21 cellular contexts compared by ENCODE assay signal in genomic region chr14:104512771-104513640, GRCh38.
DNase-seq lines count a peak whose midpoint lies in the region; ATAC-seq and TF ChIP-seq lines count a peak whose summit lies in the region.
"Had no signal": no experiment of that assay in that cellular context is flagged by ENCODE, and none has a peak within 500 bp of the region (broad histone marks: within the 10 kb centered on the region; RNA-seq: fewer than 3 reads in every experiment).

No MANE protein-coding gene starts in this region.

- WGBS in H9 (ENCODE audit: extremely low coverage, insufficient read length, low lambda C conversion rate): no CpG with 5 or more reads among the region's 35 CpGs

- no peak overlapping the region for H2BK5ac ChIP-seq in H9 (ENCODE audit: insufficient read length, low read length)

- no peak for TF ChIP-seq CTCF in H9 (conservative IDR thresholded peaks at IDR 0.05)
- TF ChIP-seq CTCF in brain (conservative IDR thresholded peaks at IDR 0.05): no peak
- TF ChIP-seq CTCF in neural progenitor cell (IDR thresholded peaks at IDR 0.05): no peak

- no peak overlapping the region for H3K27ac ChIP-seq in BLaER1 treated with 17β-estradiol and CSF1 and Interleukin-3, amounts not matched to agents 10 nM and 100 nM
- H3K27ac ChIP-seq in H9 (ENCODE audit: insufficient read length, low read depth, low read length) (no peak overlapping the region), neural progenitor cell (no peak overlapping the region)
- H3K27ac ChIP-seq: GM23248 had no signal

- no peak overlapping the region for H3K18ac ChIP-seq in H9 (ENCODE audit: insufficient read length, low read depth, low read length)

- H4K5ac ChIP-seq in H9 (ENCODE audit: insufficient read length, low read depth, low read length): no peak overlapping the region

- H3K27me3 Mint-ChIP-seq in H9 (ENCODE audit: low read depth) (peaks cover 10% of the 10 kb centered on the region), brain (peaks cover 19% of the 10 kb centered on the region), neural progenitor cell (ENCODE audit: insufficient read depth, low read depth) (peaks cover 14% of the 10 kb centered on the region)

- H2AK5ac ChIP-seq in H9 (ENCODE audit: insufficient read length, low read length): no peak overlapping the region

- H2BK120ac ChIP-seq in H9 (ENCODE audit: low read depth, low read length, poor library complexity, severe bottlenecking): no peak overlapping the region

- H3K27me3 ChIP-seq in BLaER1 treated with 17β-estradiol and CSF1 and Interleukin-3, amounts not matched to agents 10 nM and 100 nM: peaks cover 0 to 27% (median 9%) of the 10 kb centered on the region in 11 experiments; a peak in 13 of 22 replicates
- no peaks in the 10 kb centered on the region for H3K27me3 ChIP-seq in H9 (ENCODE audit: insufficient read depth, low read length)
- H3K27me3 ChIP-seq in neural progenitor cell: no peaks in the 10 kb centered on the region

- no peak overlapping the region for H4K91ac ChIP-seq in H9 (ENCODE audit: insufficient read length, low read depth, low read length)

- H3K4me1 Mint-ChIP-seq in H9 (no peaks in the 10 kb centered on the region), brain (peaks cover 10% of the 10 kb centered on the region), neural progenitor cell (no peaks in the 10 kb centered on the region)

- no peak overlapping the region for H4K8ac ChIP-seq in H9 (replicated peaks; ENCODE audit: insufficient read length, low read depth, low read length)

- H3K27ac Mint-ChIP-seq in H9 (peak overlapping the region in 1 of 3 experiments; percentile 93; a peak in 1 of 7 replicates), brain (peak overlapping the region in 3 of 5 experiments; percentile 18 to 93 (median 83)), neural progenitor cell (peak overlapping the region; percentile 53)
- H3K27ac Mint-ChIP-seq: CD4-positive, alpha-beta memory T cell had no signal

- H3K14ac ChIP-seq in H9 (ENCODE audit: insufficient read depth, low read length): no peak overlapping the region; the same call in 1 of the 2 replicates

- H3F3A ChIP-seq in neural progenitor cell (ENCODE audit: low read depth): no peaks in the 10 kb centered on the region

- no peak overlapping the region for H3K56ac ChIP-seq in H9 (ENCODE audit: insufficient read length, low read depth, low read length)

- no peak overlapping the region for H2BK12ac ChIP-seq in H9 (ENCODE audit: insufficient read length, low read depth, low read length)

- no peaks in the 10 kb centered on the region; a peak in 1 of 22 replicates for H4K20me1 ChIP-seq in BLaER1 treated with 17β-estradiol and CSF1 and Interleukin-3, amounts not matched to agents 10 nM and 100 nM
- H4K20me1 ChIP-seq in H9 (ENCODE audit: control insufficient read depth, insufficient read depth, insufficient read length) (no peaks in the 10 kb centered on the region), neural progenitor cell (ENCODE audit: low read depth) (no peaks in the 10 kb centered on the region)

- H3K4me3 ChIP-seq in BLaER1 treated with 17β-estradiol and CSF1 and Interleukin-3, amounts not matched to agents 10 nM and 100 nM: no peak overlapping the region
- no peak overlapping the region for H3K4me3 ChIP-seq in neural progenitor cell
- H3K4me3 ChIP-seq: GM23248 had no signal

- peaks cover 4 to 10% (median 5%) of the 10 kb centered on the region in 3 experiments; a peak in 6 of 7 replicates for H3K36me3 Mint-ChIP-seq in H9 (ENCODE audit: insufficient read depth in 1 of 3, low read depth in 3 of 3)
- peaks cover 17% of the 10 kb centered on the region for H3K36me3 Mint-ChIP-seq in brain
- no peaks in the 10 kb centered on the region for H3K36me3 Mint-ChIP-seq in neural progenitor cell

- no peaks in the 10 kb centered on the region for H3K79me2 ChIP-seq in H9 (ENCODE audit: insufficient read depth, low read length)
- H3K79me2 ChIP-seq in neural progenitor cell (ENCODE audit: low read depth): no peaks in the 10 kb centered on the region

- H3K9me3 ChIP-seq in BLaER1 treated with 17β-estradiol and CSF1 and Interleukin-3, amounts not matched to agents 10 nM and 100 nM (replicated peaks in 1 of 11): peaks cover 10 to 23% (median 15%) of the 10 kb centered on the region in 11 experiments; a peak in 18 of 22 replicates
- H3K9me3 ChIP-seq in H9 (ENCODE audit: control insufficient read depth, low read depth, low read length): no peaks in the 10 kb centered on the region
- no peaks in the 10 kb centered on the region for H3K9me3 ChIP-seq in neural progenitor cell (ENCODE audit: low read depth)

- H3K4me3 Mint-ChIP-seq in H9 (no peak overlapping the region), brain (peak overlapping the region in 1 of 5 experiments; percentile 37), neural progenitor cell (no peak overlapping the region)
- H3K4me3 Mint-ChIP-seq: CD4-positive, alpha-beta memory T cell had no signal

- no peak overlapping the region for H2BK15ac ChIP-seq in H9 (ENCODE audit: low read depth, low read length)

- ATAC-seq in activated CD4-positive, CD25-positive, alpha-beta regulatory T cell treated with anti-CD3 and anti-CD28 coated beads, Interleukin-2, amount 50 U/mL, for 24 hours: no peak
- ATAC-seq: HepG2 had no signal

- H3K9me3 Mint-ChIP-seq in H9: peaks cover 19 to 23% of the 10 kb centered on the region in 2 experiments
- peaks cover 18 to 44% (median 29%) of the 10 kb centered on the region in 5 experiments for H3K9me3 Mint-ChIP-seq in brain
- peaks cover 27% of the 10 kb centered on the region for H3K9me3 Mint-ChIP-seq in neural progenitor cell

- DNase-seq in H9 (peak; percentile 24), neural progenitor cell (ENCODE audit: low spot score) (no peak), DMS53 (lab: John Stamatoyannopoulos, UW) (no peak), NCI-H1436 treated with DMSO at 0.1 percent for 48 hours (lab: John Stamatoyannopoulos, UW) (no peak)
- DNase-seq: ACHN; AML-193; Calu3; CD4-positive, alpha-beta memory T cell; DMS79; GM23248; KG1; NCI-H1048; NCI-H146; NCI-H2107; NCI-H2227 treated with DMSO at 0.1 percent for 48 hours; NCI-H526; SIG-M5 had no signal

- H3K4ac ChIP-seq in H9 (ENCODE audit: low read depth, low read length): no peak overlapping the region

- no peak overlapping the region for H3K23ac ChIP-seq in H9 (ENCODE audit: insufficient read length, low read depth, low read length)

- H3K36me3 ChIP-seq in BLaER1 treated with 17β-estradiol and CSF1 and Interleukin-3, amounts not matched to agents 10 nM and 100 nM: no peaks in the 10 kb centered on the region
- no peaks in the 10 kb centered on the region for H3K36me3 ChIP-seq in neural progenitor cell

- H2AFZ ChIP-seq in H9 (ENCODE audit: low read length): no peak overlapping the region
- no peak overlapping the region for H2AFZ ChIP-seq in neural progenitor cell (replicated peaks)
- H2AFZ ChIP-seq: GM23248 had no signal

- H2BK20ac ChIP-seq in H9 (ENCODE audit: low read depth, low read length, poor library complexity, severe bottlenecking): no peak overlapping the region

- no peaks in the 10 kb centered on the region for H3K23me2 ChIP-seq in H9 (ENCODE audit: insufficient read length, low read depth, low read length, poor library complexity, severe bottlenecking)

- peaks cover 5 to 49% (median 37%) of the 10 kb centered on the region in 10 experiments; a peak in 16 of 20 replicates for H3K4me1 ChIP-seq in BLaER1 treated with 17β-estradiol and CSF1 and Interleukin-3, amounts not matched to agents 10 nM and 100 nM
- H3K4me1 ChIP-seq in H9 (ENCODE audit: insufficient read depth, low read length) (no peaks in the 10 kb centered on the region), neural progenitor cell (no peaks in the 10 kb centered on the region)

- H3K9ac ChIP-seq in BLaER1 treated with 17β-estradiol and CSF1 and Interleukin-3, amounts not matched to agents 10 nM and 100 nM: no peak overlapping the region; a peak in 1 of 22 replicates
- H3K9ac ChIP-seq in H9 (ENCODE audit: extremely low read depth, insufficient read length, low read length): no peak overlapping the region
- no peak overlapping the region for H3K9ac ChIP-seq in neural progenitor cell
- H3K9ac ChIP-seq: GM23248 had no signal

- H3K4me2 ChIP-seq in BLaER1 treated with 17β-estradiol and CSF1 and Interleukin-3, amounts not matched to agents 10 nM and 100 nM: peak overlapping the region in 9 of 11 experiments; percentile 33 to 79 (median 75); a peak in 18 of 22 replicates
- no peak overlapping the region for H3K4me2 ChIP-seq in H9 (ENCODE audit: insufficient read depth, insufficient read length, low read length)
- no peak overlapping the region for H3K4me2 ChIP-seq in neural progenitor cell

- no peaks in the 10 kb centered on the region for H3K79me1 ChIP-seq in H9 (ENCODE audit: insufficient read depth, low read depth, low read length, poor library complexity, severe bottlenecking)

- H3T11ph ChIP-seq in H9 (ENCODE audit: low read length): no peak overlapping the region

Comparison
In these comparisons a context has a peak if more than half of its experiments do, and no peak if none do; other contexts are left out.
1. H3K4me2 ChIP-seq: peak in BLaER1 treated with 17β-estradiol and CSF1 and Interleukin-3, amounts not matched to agents 10 nM and 100 nM (9 of 11); none in H9 (single experiment) and neural progenitor cell (single experiment).